9 cellular contexts compared by ENCODE assay signal in the genomic region with DNA sequence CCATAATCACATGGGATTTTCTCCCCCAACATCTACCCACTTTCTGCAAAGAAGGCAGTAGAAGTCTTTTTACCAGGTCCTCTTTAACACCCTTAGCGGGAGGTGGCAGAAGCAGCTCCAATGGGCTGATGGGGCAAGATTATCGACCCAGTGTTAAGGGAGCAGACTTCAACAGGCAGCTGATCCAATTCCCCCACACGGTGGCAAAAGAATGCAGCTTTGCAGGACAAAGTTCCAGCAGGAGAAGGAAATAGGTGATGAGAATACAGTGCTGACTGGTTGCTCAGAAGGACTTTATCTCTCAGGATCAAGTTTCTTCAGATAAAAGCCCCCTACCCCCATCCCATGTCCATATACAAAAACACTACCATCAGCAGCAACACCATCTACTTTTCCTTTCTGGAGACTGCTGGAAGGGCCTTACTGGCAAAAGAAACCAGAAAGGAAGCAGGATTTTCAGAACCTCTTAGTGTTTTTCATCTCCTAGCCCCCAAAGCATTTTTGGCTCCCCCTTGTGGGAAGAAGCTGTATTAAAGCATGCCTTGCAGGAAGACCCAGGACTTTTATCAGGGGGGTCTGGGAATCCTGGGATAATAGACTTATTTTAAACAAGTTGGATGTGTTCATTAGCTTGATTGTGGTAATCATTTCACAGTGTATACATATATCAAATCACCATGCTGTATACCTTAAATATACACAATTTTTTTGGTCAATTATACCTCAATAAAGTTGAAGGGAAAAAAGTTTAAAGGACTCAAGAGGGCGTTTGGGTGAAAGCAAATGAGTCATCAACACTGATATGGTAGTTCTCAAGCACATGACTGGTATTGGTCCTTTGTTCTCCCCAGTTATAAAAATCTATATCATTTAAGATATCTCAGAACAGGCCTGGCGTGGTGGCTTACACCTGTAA.
DNase-seq lines count a peak whose midpoint lies in the region; ATAC-seq and TF ChIP-seq lines count a peak whose summit lies in the region.
"Had no signal": no experiment of that assay in that cellular context is flagged by ENCODE, and none has a peak within 500 bp of the region (broad histone marks: within the 10 kb centered on the region; RNA-seq: fewer than 3 reads in every experiment).

No MANE protein-coding gene starts in this region.

- no peaks in the 10 kb centered on the region for H3K36me3 ChIP-seq in CD4-positive, alpha-beta memory T cell (ENCODE audit: insufficient read depth, low read length)
- no peaks in the 10 kb centered on the region for H3K36me3 ChIP-seq in RWPE2 (ENCODE audit: low read depth)

- no peak overlapping the region for H3K27ac Mint-ChIP-seq in CD4-positive, alpha-beta memory T cell
- H3K27ac Mint-ChIP-seq: T-helper 17 cell had no signal

- H3K4me3 Mint-ChIP-seq in CD4-positive, alpha-beta memory T cell, result no peak overlapping the region
- H3K4me3 Mint-ChIP-seq: T-helper 17 cell had no signal

- peak in 4 of 5 donors; percentile 5 to 25 (median 17) for DNase-seq in CD4-positive, alpha-beta memory T cell
- DNase-seq in GM13976 (ENCODE audit: low spot score) (peak; percentile 22), RWPE2 (ENCODE audit: low spot score) (no peak), ecto neural progenitor cell (ENCODE audit: low spot score) (peak; percentile 50), myocyte (ENCODE audit: low read depth) (peak; percentile 43), NCI-H226 (no peak)

- CTCF ChIA-PET in CD4-positive, alpha-beta memory T cell (lab: Charles Lee; ENCODE audit: partially characterized antibody), result interaction anchor here (1.2 to 1.7 kb wide), 3 partner anchors 47 to 558 kb away, joined by 3 to 5 read pairs (median 3); no protein-coding TSS in a partner anchor

- H3K4me1 Mint-ChIP-seq in CD4-positive, alpha-beta memory T cell, result no peaks in the 10 kb centered on the region
- H3K4me1 Mint-ChIP-seq: T-helper 17 cell had no signal

- no peaks in the 10 kb centered on the region for H3K27me3 Mint-ChIP-seq in CD4-positive, alpha-beta memory T cell
- H3K27me3 Mint-ChIP-seq: T-helper 17 cell had no signal

- no peaks in the 10 kb centered on the region for H3K36me3 Mint-ChIP-seq in CD4-positive, alpha-beta memory T cell

- H3K27ac ChIP-seq in CD4-positive, alpha-beta memory T cell (ENCODE audit: low read depth, low read length), result no peak overlapping the region
- no peak overlapping the region for H3K27ac ChIP-seq in RWPE2 (ENCODE audit: poor library complexity, severe bottlenecking)

- ATAC-seq in RWPE2 (ENCODE audit: low read depth) (no peak), HG02981 (IDR thresholded peaks at IDR 0.05; ENCODE audit: unreplicated experiment) (no peak), GM21717 (IDR thresholded peaks at IDR 0.05; ENCODE audit: unreplicated experiment) (no peak)
- ATAC-seq: T-helper 17 cell had no signal

- H3K27me3 ChIP-seq in CD4-positive, alpha-beta memory T cell (ENCODE audit: insufficient read depth, low read length), result no peaks in the 10 kb centered on the region
- H3K27me3 ChIP-seq in RWPE2 (ENCODE audit: insufficient read depth, poor library complexity, severe bottlenecking), result no peaks in the 10 kb centered on the region

- intact Hi-C loops in CD4-positive, alpha-beta memory T cell (cut with micrococcal nuclease), result loop anchor here (2.0 kb wide), 1 partner anchor 46 kb away; no protein-coding TSS in a partner anchor

- no peaks in the 10 kb centered on the region for H3K9me3 ChIP-seq in CD4-positive, alpha-beta memory T cell (ENCODE audit: control insufficient read depth in 1 of 2, low read length in 2 of 2)
- H3K9me3 ChIP-seq in RWPE2 (ENCODE audit: severe bottlenecking), result no peaks in the 10 kb centered on the region

- no peaks in the 10 kb centered on the region for H3K4me1 ChIP-seq in CD4-positive, alpha-beta memory T cell (ENCODE audit: insufficient read depth, low read length)
- H3K4me1 ChIP-seq in RWPE2 (ENCODE audit: insufficient read depth, poor library complexity, severe bottlenecking), result no peaks in the 10 kb centered on the region

- no peaks in the 10 kb centered on the region for H3K9me3 Mint-ChIP-seq in CD4-positive, alpha-beta memory T cell

- TF ChIP-seq CTCF in GM13976 (IDR thresholded peaks at IDR 0.05; ENCODE audit: borderline replicate concordance, control extremely low read depth, extremely low read depth, insufficient read depth, missing control alignments) (peak; percentile 17), RWPE2 (IDR thresholded peaks at IDR 0.05; ENCODE audit: poor library complexity, severe bottlenecking) (peak; percentile 54)

- no peak overlapping the region for H3K4me3 ChIP-seq in CD4-positive, alpha-beta memory T cell (ENCODE audit: low read length in 2 of 2)
- no peak overlapping the region for H3K4me3 ChIP-seq in RWPE2 (ENCODE audit: severe bottlenecking)

- in situ Hi-C loops in GM13976 (cut with MboI; ENCODE audit: low sequenced_read_pairs, unreplicated experiment), result no loop called here

- POLR2A ChIA-PET in CD4-positive, alpha-beta memory T cell (lab: Charles Lee; ENCODE audit: partially characterized antibody), result interaction anchor here (0.5 kb wide), 1 partner anchor 1984 kb away, joined by 3 read pairs; no protein-coding TSS in a partner anchor

Comparison
In these comparisons a context has a peak if more than half of its experiments do, and no peak if none do; other contexts are left out.
1. DNase-seq: peak in CD4-positive, alpha-beta memory T cell (4 of 5), GM13976 (single experiment), ecto neural progenitor cell (single experiment) and myocyte (single experiment); none in RWPE2 (single experiment) and NCI-H226 (single experiment).